In the genomic region with DNA sequence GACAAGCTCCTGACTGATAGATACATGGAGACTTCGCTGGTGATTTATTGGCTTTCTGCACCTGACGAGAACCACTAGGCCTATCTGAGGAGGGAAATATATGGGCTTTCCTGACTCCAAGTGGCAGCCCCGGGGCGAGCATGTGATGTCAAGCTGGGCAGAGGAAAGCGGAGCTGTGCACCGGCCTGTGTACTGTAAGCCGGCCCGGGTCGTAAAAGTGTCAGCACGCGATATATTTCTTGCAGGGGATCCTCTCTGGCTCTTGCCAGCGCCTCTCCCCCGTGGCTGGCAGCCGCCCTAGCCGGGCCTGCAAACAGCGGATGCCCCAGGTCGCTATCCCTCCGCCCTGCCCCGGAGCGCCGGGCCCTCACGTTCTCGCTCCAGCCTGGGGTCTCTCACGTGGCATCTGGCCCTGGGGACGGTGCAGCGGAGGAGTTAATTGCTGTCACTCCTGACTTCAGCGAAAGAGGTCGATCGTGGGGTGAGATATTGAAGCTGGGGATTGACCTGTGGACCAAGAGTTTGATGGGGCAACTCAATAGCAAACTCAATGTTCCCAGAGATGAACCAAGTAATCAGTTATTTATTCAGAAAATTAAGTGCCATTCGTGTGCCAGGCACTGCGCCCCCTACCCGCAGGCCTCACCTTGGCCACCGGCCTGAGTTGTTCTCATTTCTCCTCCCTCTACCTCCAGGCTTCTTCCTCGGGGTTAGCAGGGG, we compare ENCODE assay signal across 8 cellular contexts. TPM values are rescaled to one million over a fixed set of nuclear protein-coding genes. Genes with fewer than 3 reads are reported as not detected.
DNase-seq lines count a peak whose midpoint lies in the region; ATAC-seq and TF ChIP-seq lines count a peak whose summit lies in the region.

No MANE protein-coding gene starts in this region.

- H3K4me3 ChIP-seq in AG04450 (ENCODE audit: low read depth, low read length) (peak overlapping the region; percentile 17; the same call in 1 of the 2 replicates), iPS-15b (ENCODE audit: low read depth, low read length) (peak overlapping the region; percentile 59), gastrocnemius medialis (peak overlapping the region; percentile 24 to 60 (median 44))

- TF ChIP-seq POLR2A in gastrocnemius medialis (IDR thresholded peaks at IDR 0.05), result no peak

- POLR2A ChIA-PET in AG04450 (lab: Yijun Ruan, JAX), result no interaction called here

- no peak overlapping the region for H3K27ac ChIP-seq in AG04450 (ENCODE audit: low read depth, low read length)
- H3K27ac ChIP-seq in gastrocnemius medialis, result no peak overlapping the region

- H3K4me1 ChIP-seq in iPS-15b (ENCODE audit: control insufficient read depth, insufficient read depth, low read length), result peaks cover 28% of the 10 kb centered on the region
- peaks cover 0 to 11% of the 10 kb centered on the region in 2 donors for H3K4me1 ChIP-seq in gastrocnemius medialis

- no peak overlapping the region for H3K9ac ChIP-seq in iPS-15b (ENCODE audit: low read depth, low read length)

- DNase-seq in AG04450 (ENCODE audit: low read depth, low spot score) (no peak), GM20000 (ENCODE audit: low spot score) (peak; percentile 44), NCI-H82 (lab: John Stamatoyannopoulos, UW) (peak; percentile 92), amniotic epithelial cell (ENCODE audit: low read depth) (peak; percentile 22), gastrocnemius medialis (peak in 1 of 2 donors; percentile 23), NOMO-1 treated with dmso at 0.1 percent for 144 hours (lab: John Stamatoyannopoulos, UW; ENCODE audit: unreplicated experiment) (no peak)

- ATAC-seq in gastrocnemius medialis (peak; percentile 42 to 44), HG02938 (IDR thresholded peaks at IDR 0.05; ENCODE audit: unreplicated experiment) (no peak)

- intact Hi-C loops in gastrocnemius medialis (cut with DNase I; ENCODE audit: low total_unique reads), result no loop called here

- H3K9me3 ChIP-seq in AG04450 (ENCODE audit: control insufficient read depth, insufficient read depth, low read length), result no peaks in the 10 kb centered on the region
- no peaks in the 10 kb centered on the region for H3K9me3 ChIP-seq in iPS-15b (ENCODE audit: control insufficient read depth, insufficient read depth, low read length)
- no peaks in the 10 kb centered on the region for H3K9me3 ChIP-seq in gastrocnemius medialis

- peaks cover 24% of the 10 kb centered on the region for H3K27me3 ChIP-seq in AG04450 (ENCODE audit: control insufficient read depth, insufficient read depth, low read length)
- peaks cover 11% of the 10 kb centered on the region for H3K27me3 ChIP-seq in iPS-15b (ENCODE audit: control insufficient read depth, insufficient read depth, low read length)
- H3K27me3 ChIP-seq in gastrocnemius medialis, result no peaks in the 10 kb centered on the region

- CTCF ChIA-PET in AG04450 (lab: Charles Lee), result interaction anchor here (0.6 to 1.0 kb wide), 2 partner anchors 33 to 1165 kb away, joined by 3 to 4 read pairs; no protein-coding TSS in a partner anchor

- TF ChIP-seq CTCF in AG04450 (IDR thresholded peaks at IDR 0.05; ENCODE audit: low read depth, low read length), result peak; percentile 31; the same call in 1 of the 2 replicates
- peak; percentile 64 for TF ChIP-seq CTCF in GM20000 (IDR thresholded peaks at IDR 0.05; ENCODE audit: extremely low read depth, missing control alignments)
- no peak for TF ChIP-seq CTCF in gastrocnemius medialis (IDR thresholded peaks at IDR 0.05 in 4 of 5, conservative IDR thresholded peaks at IDR 0.05 in 1 of 5)

- in situ Hi-C loops in gastrocnemius medialis (cut with MboI; ENCODE audit: low sequenced_read_pairs in 4 of 4), result no loop called here

- no peaks in the 10 kb centered on the region for H3K36me3 ChIP-seq in iPS-15b (ENCODE audit: control insufficient read depth, insufficient read depth, low read length)
- no peaks in the 10 kb centered on the region for H3K36me3 ChIP-seq in gastrocnemius medialis

RNA-seq across cellular contexts. Expression of a gene that starts 41.0 kb away (rescaled TPM):
- polyA plus RNA-seq in AG04450 (2011; rRNA removed), result not detected in 2 replicates
- polyA minus RNA-seq in AG04450 (2011; rRNA and poly(A)+ RNA removed), result not detected in 2 replicates
- total RNA-seq in gastrocnemius medialis, result under 1 TPM in 1 of 4 donors, not detected in 3; 0.18 TPM

Comparison
In these comparisons a context has a peak if more than half of its experiments do, and no peak if none do; other contexts are left out.
1. DNase-seq: peak in GM20000 (single experiment), NCI-H82 (single experiment) and amniotic epithelial cell (single experiment); none in AG04450 (single experiment) and NOMO-1 treated with dmso at 0.1 percent for 144 hours (single experiment).
2. CTCF ChIP-seq: peak in AG04450 (single experiment) and GM20000 (single experiment); none in gastrocnemius medialis (0 of 5).
3. Peak in every context shown above with its lines, with median percentiles within 50 percentile points of each other: H3K4me3 ChIP-seq.